ENCODE assay signal across 8 cellular contexts in genomic region chr3:98901032-98901464, GRCh38. TPM values are rescaled to one million over a fixed set of nuclear protein-coding genes. Genes with fewer than 3 reads are reported as not detected.
A peak's percentile ranks its signal among the peaks of the same experiment; 100 is the strongest.
DNase-seq lines count a peak whose midpoint lies in the region; ATAC-seq and TF ChIP-seq lines count a peak whose summit lies in the region.

No MANE protein-coding gene starts in this region.

- peak; percentile 21 for ATAC-seq in GM19328 (IDR thresholded peaks at IDR 0.05; ENCODE audit: unreplicated experiment)
- peak; percentile 20 for ATAC-seq in HG03342 (IDR thresholded peaks at IDR 0.05; ENCODE audit: unreplicated experiment)
- peak; percentile 27 for ATAC-seq in RWPE2 (ENCODE audit: low read depth)
- ATAC-seq in GM18520 (IDR thresholded peaks at IDR 0.05; ENCODE audit: unreplicated experiment): no peak

- H3K36me3 Mint-ChIP-seq in immature natural killer cell: no peaks in the 10 kb centered on the region

- H3K27ac ChIP-seq in RWPE2 (ENCODE audit: poor library complexity, severe bottlenecking) (peak overlapping the region; percentile 78), smooth muscle cell (ENCODE audit: low read depth) (peak overlapping the region; percentile 78)

- H3K4me1 ChIP-seq in RWPE2 (ENCODE audit: insufficient read depth, poor library complexity, severe bottlenecking): peaks cover 25% of the 10 kb centered on the region
- H3K4me1 ChIP-seq in smooth muscle cell (ENCODE audit: low read depth): peaks cover 27% of the 10 kb centered on the region

- peak overlapping the region; percentile 82 for H2AFZ ChIP-seq in smooth muscle cell (ENCODE audit: low read depth)

- H3K79me2 ChIP-seq in smooth muscle cell (ENCODE audit: low read depth): peaks cover 53% of the 10 kb centered on the region

- no peaks in the 10 kb centered on the region for H3K9me3 ChIP-seq in RWPE2 (ENCODE audit: severe bottlenecking)
- no peaks in the 10 kb centered on the region for H3K9me3 ChIP-seq in smooth muscle cell (replicated peaks; ENCODE audit: low read depth)

- peaks cover 44% of the 10 kb centered on the region for H3K36me3 ChIP-seq in RWPE2 (ENCODE audit: low read depth)
- H3K36me3 ChIP-seq in smooth muscle cell (ENCODE audit: low read depth): no peaks in the 10 kb centered on the region

- H3K4me3 ChIP-seq in RWPE2 (ENCODE audit: severe bottlenecking): peak overlapping the region; percentile 89
- peak overlapping the region; percentile 77 to 95 for H3K4me3 ChIP-seq in cardiac fibroblast (replicated peaks in 1 of 2; ENCODE audit: low read depth in 2 of 2, low read length in 2 of 2)
- peak overlapping the region; percentile 83 for H3K4me3 ChIP-seq in smooth muscle cell

- peaks cover 17 to 18% of the 10 kb centered on the region in 2 donors for H3K4me1 Mint-ChIP-seq in immature natural killer cell

- peaks cover 0 to 2% (median 0%) of the 10 kb centered on the region in 6 donors for H3K9me3 Mint-ChIP-seq in immature natural killer cell

- peak overlapping the region; percentile 63 to 93 (median 79) for H3K4me3 Mint-ChIP-seq in immature natural killer cell

- H3K27me3 ChIP-seq in RWPE2 (ENCODE audit: insufficient read depth, poor library complexity, severe bottlenecking): no peaks in the 10 kb centered on the region
- H3K27me3 ChIP-seq in smooth muscle cell (ENCODE audit: low read depth): no peaks in the 10 kb centered on the region

- H3F3A ChIP-seq in smooth muscle cell (ENCODE audit: low read depth): no peaks in the 10 kb centered on the region

- H3K27ac Mint-ChIP-seq in immature natural killer cell: no peak overlapping the region

- H3K4me2 ChIP-seq in smooth muscle cell: peak overlapping the region; percentile 92

- DNase-seq in C1 segment of cervical spinal cord (lab: John Stamatoyannopoulos, UW): peak in 8 of 14 donors; percentile 15 to 81 (median 46)
- peak; percentile 48 for DNase-seq in RWPE2 (ENCODE audit: low spot score)
- peak; percentile 55 to 60 for DNase-seq in cardiac fibroblast (ENCODE audit: low read depth in 2 of 2)
- DNase-seq in immature natural killer cell: no peak
- peak; percentile 50 for DNase-seq in smooth muscle cell (lab: John Stamatoyannopoulos, UW; ENCODE audit: unreplicated experiment)

- H3K9ac ChIP-seq in smooth muscle cell (ENCODE audit: low read depth): peak overlapping the region; percentile 89

- peaks cover 2 to 5% (median 4%) of the 10 kb centered on the region in 3 donors for H3K27me3 Mint-ChIP-seq in immature natural killer cell (ENCODE audit: low read depth in 3 of 3)

- 3% methylated on average over 18 of the region's 42 CpGs for WGBS in smooth muscle cell (ENCODE audit: low lambda C conversion rate)

- peaks cover 49% of the 10 kb centered on the region for H4K20me1 ChIP-seq in smooth muscle cell (ENCODE audit: low read depth)

- TF ChIP-seq CTCF in RWPE2 (IDR thresholded peaks at IDR 0.05; ENCODE audit: poor library complexity, severe bottlenecking): no peak
- TF ChIP-seq CTCF in cardiac fibroblast (IDR thresholded peaks at IDR 0.05; ENCODE audit: low read depth, low read length): no peak
- TF ChIP-seq CTCF in smooth muscle cell (IDR thresholded peaks at IDR 0.05; ENCODE audit: borderline replicate concordance, insufficient read depth, poor library complexity, severe bottlenecking): no peak

RNA-seq across cellular contexts. Expression of gene DCBLD2, which starts 0.4 kb away (rescaled TPM):
- polyA plus RNA-seq in immature natural killer cell (1 to 10 TPM in 1 of 3 donors, under 1 TPM in 1, not detected in 1; 0.04 to 1.0 TPM), smooth muscle cell (39.9 and 41.7 TPM in 2 replicates)
- 111 and 116 TPM in 2 replicates for total RNA-seq in smooth muscle cell

Comparison
In these comparisons a context has a peak if more than half of its experiments do, and no peak if none do; other contexts are left out.
1. DNase-seq: peak in C1 segment of cervical spinal cord (8 of 14), RWPE2 (single experiment), cardiac fibroblast (2 of 2) and smooth muscle cell (single experiment); none in immature natural killer cell (0 of 3).
2. RNA of gene DCBLD2, which starts 0.4 kb away (polyA plus RNA-seq): 39.9 to 41.7 TPM in smooth muscle cell; 0.04 to 1.0 TPM in immature natural killer cell; every median in the first group is over 10 times any median in the second.
3. Peak in every context shown above with its lines, with median percentiles within 50 percentile points of each other: H3K4me3 ChIP-seq.